In the genomic region with DNA sequence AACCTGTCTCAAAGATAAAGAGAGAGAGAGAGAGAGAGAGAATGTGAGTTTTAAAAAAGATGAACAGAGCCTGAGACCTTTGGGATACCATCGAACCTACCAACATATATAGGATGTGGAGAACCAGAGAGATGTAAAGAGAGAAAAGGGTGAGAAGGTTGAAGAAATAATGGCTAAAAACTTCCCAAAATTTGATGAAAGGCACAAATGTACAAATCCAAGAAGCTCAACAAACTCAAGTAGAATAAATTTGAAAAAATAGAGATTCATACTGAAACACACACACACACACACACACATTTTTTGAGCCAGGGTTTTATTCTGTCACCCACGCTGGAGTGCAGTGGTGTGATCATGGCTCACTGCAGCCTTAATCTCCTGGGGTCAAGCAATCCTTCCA, we compare ENCODE assay signal across 9 cellular contexts. TPM values are rescaled to one million over a fixed set of nuclear protein-coding genes. Genes with fewer than 3 reads are reported as not detected.
"Had no signal": no experiment of that assay in that cellular context is flagged by ENCODE, and none has a peak within 500 bp of the region (broad histone marks: within the 10 kb centered on the region; RNA-seq: fewer than 3 reads in every experiment).

No MANE protein-coding gene starts in this region.

- H3K27ac ChIP-seq: GM23248 had no signal

- H3K4me3 ChIP-seq: GM23248, HAP-1, K562 had no signal

- DNase-seq: GM23248, GOT3, H7, IMR-90, KG1 had no signal

- H2AFZ ChIP-seq: GM23248 had no signal

- H3K9ac ChIP-seq: GM23248 had no signal

- H3K4me1 ChIP-seq: HAP-1 had no signal

RNA-seq across cellular contexts. Expression of gene MBD3L1, which starts 16.4 kb away (rescaled TPM):
- total RNA-seq: GM23248, H4, H7, HT-29, IMR-90, K562 had no signal
- polyA plus RNA-seq: GM23248, IMR-90, K562 had no signal
